ENCODE assay signal across 19 cellular contexts in the genomic region with DNA sequence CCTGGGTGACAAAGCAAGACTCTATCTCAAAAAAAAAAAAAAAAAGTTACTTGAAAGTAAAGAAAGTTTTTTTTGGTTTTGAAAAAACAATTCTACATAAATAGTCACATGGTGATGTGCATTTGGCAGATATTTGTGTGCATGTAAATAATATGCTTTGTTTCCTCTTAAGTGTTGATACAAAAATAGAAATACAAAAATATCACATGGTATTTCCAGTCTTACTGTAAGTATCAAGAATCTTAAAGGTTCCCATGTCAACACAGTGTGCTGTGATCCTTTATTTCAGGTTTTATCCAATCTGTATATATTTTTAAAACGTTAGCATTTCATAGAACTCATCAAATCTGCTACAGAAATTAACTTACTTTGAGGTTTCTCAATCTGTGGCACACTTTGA.
A peak's percentile ranks its signal among the peaks of the same experiment; 100 is the strongest.
DNase-seq lines count a peak whose midpoint lies in the region; ATAC-seq, FAIRE-seq and TF ChIP-seq lines count a peak whose summit lies in the region.
"Had no signal": no experiment of that assay in that cellular context is flagged by ENCODE, and none has a peak within 500 bp of the region (broad histone marks: within the 10 kb centered on the region; RNA-seq: fewer than 3 reads in every experiment).

No MANE protein-coding gene starts in this region.

- H3K27ac ChIP-seq in ovary (no peak overlapping the region), pancreas (no peak overlapping the region)
- H3K27ac ChIP-seq: BLaER1 had no signal

- TF ChIP-seq CTCF in ovary (IDR thresholded peaks at IDR 0.05) = no peak
- TF ChIP-seq CTCF in pancreas (IDR thresholded peaks at IDR 0.05) = no peak

- no peak overlapping the region for H3K4me3 Mint-ChIP-seq in stimulated activated naive CD8-positive, alpha-beta T cell treated with anti-CD3 and anti-CD28 coated beads, Interleukin-15, Interleukin-2, amounts not matched to agents 100 ng/mL and 50 ng/mL, for 24 hours
- H3K4me3 Mint-ChIP-seq in stimulated activated memory B cell treated with anti-CD40 and anti-IgM and Interleukin-4, amounts not matched to agents 10 μg/mL and 1 μg/mL and 100 μg/mL, for 72 hours = no peak overlapping the region
- H3K4me3 Mint-ChIP-seq: CD14-positive monocyte; CD4-positive, alpha-beta memory T cell; H9 had no signal

- H3K4me1 Mint-ChIP-seq in stimulated activated naive CD8-positive, alpha-beta T cell treated with anti-CD3 and anti-CD28 coated beads, Interleukin-15, Interleukin-2, amounts not matched to agents 100 ng/mL and 50 ng/mL, for 24 hours (ENCODE audit: low read depth) = peaks cover 28% of the 10 kb centered on the region
- peaks cover 40% of the 10 kb centered on the region for H3K4me1 Mint-ChIP-seq in stimulated activated memory B cell treated with anti-CD40 and anti-IgM and Interleukin-4, amounts not matched to agents 10 μg/mL and 1 μg/mL and 100 μg/mL, for 72 hours
- H3K4me1 Mint-ChIP-seq: CD14-positive monocyte; CD4-positive, alpha-beta memory T cell; H9 had no signal

- FAIRE-seq in pancreas (lab: Jason Lieb, UNC) = no peak
- FAIRE-seq: HTR-8/SVneo, K562 had no signal

- intact Hi-C loops in ovary (cut with DNase I) = no loop called here
- intact Hi-C loops in pancreas (cut with DNase I) = no loop called here

- 47 to 63% (median 58%) methylated on average over 1 of the region's 1 CpG for WGBS in ovary, 3 donors
- 24 to 26% methylated on average over 1 of the region's 1 CpG for WGBS in pancreas, 2 donors

- H3K36me3 Mint-ChIP-seq in stimulated activated naive CD8-positive, alpha-beta T cell treated with anti-CD3 and anti-CD28 coated beads, Interleukin-15, Interleukin-2, amounts not matched to agents 100 ng/mL and 50 ng/mL, for 24 hours (ENCODE audit: low read depth) = no peaks in the 10 kb centered on the region
- H3K36me3 Mint-ChIP-seq in stimulated activated memory B cell treated with anti-CD40 and anti-IgM and Interleukin-4, amounts not matched to agents 10 μg/mL and 1 μg/mL and 100 μg/mL, for 72 hours = peaks cover 5% of the 10 kb centered on the region
- H3K36me3 Mint-ChIP-seq: CD14-positive monocyte; CD4-positive, alpha-beta memory T cell had no signal

- no peak for ATAC-seq in stimulated activated naive CD8-positive, alpha-beta T cell treated with anti-CD3 and anti-CD28 coated beads, Interleukin-15, Interleukin-2, amounts not matched to agents 100 U/mL and 50 U/mL, for 24 hours
- peak; percentile 37 for ATAC-seq in HG02852 (IDR thresholded peaks at IDR 0.05; ENCODE audit: unreplicated experiment)
- ATAC-seq in stimulated activated memory B cell treated with anti-CD40 and anti-IgM and Interleukin-4, amounts not matched to agents 10 μg/mL and 1 μg/mL and 100 μg/mL, for 72 hours = peak; percentile 48
- ATAC-seq in pancreas = no peak
- ATAC-seq: K562 had no signal

- H3K4me1 ChIP-seq in ovary (ENCODE audit: insufficient read depth) = no peaks in the 10 kb centered on the region
- no peaks in the 10 kb centered on the region for H3K4me1 ChIP-seq in pancreas

- TF ChIP-seq EP300 in ovary (IDR thresholded peaks at IDR 0.05) = no peak

- H3K36me3 ChIP-seq in ovary (no peaks in the 10 kb centered on the region), pancreas (no peaks in the 10 kb centered on the region)
- H3K36me3 ChIP-seq: BLaER1 had no signal

- H3K27me3 Mint-ChIP-seq in stimulated activated naive CD8-positive, alpha-beta T cell treated with anti-CD3 and anti-CD28 coated beads, Interleukin-15, Interleukin-2, amounts not matched to agents 100 ng/mL and 50 ng/mL, for 24 hours = no peaks in the 10 kb centered on the region
- no peaks in the 10 kb centered on the region for H3K27me3 Mint-ChIP-seq in stimulated activated memory B cell treated with anti-CD40 and anti-IgM and Interleukin-4, amounts not matched to agents 10 μg/mL and 1 μg/mL and 100 μg/mL, for 72 hours

- H3K27me3 ChIP-seq in ovary (no peaks in the 10 kb centered on the region), pancreas (no peaks in the 10 kb centered on the region)
- H3K27me3 ChIP-seq: BLaER1 had no signal

- H3K9me3 ChIP-seq in ovary (no peaks in the 10 kb centered on the region), pancreas (no peaks in the 10 kb centered on the region)
- H3K9me3 ChIP-seq: BLaER1 had no signal

- no peak overlapping the region for H3K4me3 ChIP-seq in ovary
- H3K4me3 ChIP-seq in pancreas = no peak overlapping the region
- H3K4me3 ChIP-seq: BLaER1, K562 had no signal

- no peaks in the 10 kb centered on the region for H3K9me3 Mint-ChIP-seq in stimulated activated naive CD8-positive, alpha-beta T cell treated with anti-CD3 and anti-CD28 coated beads, Interleukin-15, Interleukin-2, amounts not matched to agents 100 ng/mL and 50 ng/mL, for 24 hours
- H3K9me3 Mint-ChIP-seq in stimulated activated memory B cell treated with anti-CD40 and anti-IgM and Interleukin-4, amounts not matched to agents 10 μg/mL and 1 μg/mL and 100 μg/mL, for 72 hours = no peaks in the 10 kb centered on the region
- H3K9me3 Mint-ChIP-seq: CD4-positive, alpha-beta memory T cell; H9 had no signal

- no peak for TF ChIP-seq POLR2A in ovary (IDR thresholded peaks at IDR 0.05)

- no peak for DNase-seq in stimulated activated naive CD8-positive, alpha-beta T cell treated with anti-CD3 and anti-CD28 coated beads, Interleukin-15, Interleukin-2, amounts not matched to agents 100 U/mL and 50 U/mL, for 24 hours
- DNase-seq in ovary (no peak), pancreas (no peak), SIG-M5 (lab: John Stamatoyannopoulos, UW) (no peak)
- DNase-seq: 8988T; CD4-positive, alpha-beta memory T cell; DMS153; DMS79; GDM1; GOT3; H9; IMR-90 had no signal

- peak overlapping the region; percentile 37 for H3K27ac Mint-ChIP-seq in stimulated activated naive CD8-positive, alpha-beta T cell treated with anti-CD3 and anti-CD28 coated beads, Interleukin-15, Interleukin-2, amounts not matched to agents 100 ng/mL and 50 ng/mL, for 24 hours
- peak overlapping the region; percentile 66 for H3K27ac Mint-ChIP-seq in stimulated activated memory B cell treated with anti-CD40 and anti-IgM and Interleukin-4, amounts not matched to agents 10 μg/mL and 1 μg/mL and 100 μg/mL, for 72 hours
- H3K27ac Mint-ChIP-seq: CD14-positive monocyte; CD4-positive, alpha-beta memory T cell; H9 had no signal

Comparison
In these comparisons a context has a peak if more than half of its experiments do, and no peak if none do; other contexts are left out.
1. ATAC-seq: peak in HG02852 (single experiment) and stimulated activated memory B cell treated with anti-CD40 and anti-IgM and Interleukin-4, amounts not matched to agents 10 μg/mL and 1 μg/mL and 100 μg/mL, for 72 hours (single experiment); none in stimulated activated naive CD8-positive, alpha-beta T cell treated with anti-CD3 and anti-CD28 coated beads, Interleukin-15, Interleukin-2, amounts not matched to agents 100 U/mL and 50 U/mL, for 24 hours (single experiment) and pancreas (0 of 4).